ENCODE assay signal across 8 cellular contexts in genomic region chr2:85504434-85505261, GRCh38. TPM values are rescaled to one million over a fixed set of nuclear protein-coding genes. Genes with fewer than 3 reads are reported as not detected.
DNase-seq lines count a peak whose midpoint lies in the region; ATAC-seq and TF ChIP-seq lines count a peak whose summit lies in the region.

No MANE protein-coding gene starts in this region.

- no peak for ATAC-seq in natural killer cell

- no peak overlapping the region for H3K27ac Mint-ChIP-seq in natural killer cell
- no peak overlapping the region for H3K27ac Mint-ChIP-seq in activated naive CD4-positive, alpha-beta T cell treated with anti-CD3 and anti-CD28 coated beads, Interleukin-2, amount 10 ng/mL, durations not matched to agents 7 days and 5 days

- intact Hi-C loops in natural killer cell (cut with micrococcal nuclease), result no loop called here

- H4K12ac ChIP-seq in trophoblast cell (ENCODE audit: low read depth, low read length), result no peak overlapping the region

- H3K27ac ChIP-seq in trophoblast cell (ENCODE audit: low read depth, low read length), result no peak overlapping the region

- no peak overlapping the region for H3K4me3 ChIP-seq in trophoblast cell (ENCODE audit: low read depth, low read length)

- H3K79me1 ChIP-seq in trophoblast cell (ENCODE audit: low read length), result no peaks in the 10 kb centered on the region

- no peaks in the 10 kb centered on the region for H3K9me3 Mint-ChIP-seq in natural killer cell
- no peaks in the 10 kb centered on the region for H3K9me3 Mint-ChIP-seq in activated naive CD4-positive, alpha-beta T cell treated with anti-CD3 and anti-CD28 coated beads, Interleukin-2, amount 10 ng/mL, durations not matched to agents 7 days and 5 days

- H2BK12ac ChIP-seq in trophoblast cell (ENCODE audit: low read length), result no peak overlapping the region

- no peak overlapping the region for H3K14ac ChIP-seq in trophoblast cell (ENCODE audit: low read length)

- no peaks in the 10 kb centered on the region for H3K4me1 ChIP-seq in trophoblast cell (ENCODE audit: control insufficient read depth in 1 of 2, insufficient read depth in 2 of 2, low read length in 2 of 2)

- TF ChIP-seq CTCF in natural killer cell (IDR thresholded peaks at IDR 0.05), result no peak

- H3K36me3 ChIP-seq in trophoblast cell (ENCODE audit: control insufficient read depth in 1 of 2, insufficient read depth in 2 of 2, low read length in 2 of 2), result no peaks in the 10 kb centered on the region

- no peak overlapping the region for H4K91ac ChIP-seq in trophoblast cell (ENCODE audit: low read depth, low read length)

- no CpG with 5 or more reads among the region's 9 CpGs for WGBS in trophoblast cell (ENCODE audit: extremely low coverage, insufficient coverage, insufficient read length)

- H3K9me3 ChIP-seq in trophoblast cell (ENCODE audit: insufficient read depth, low read depth, low read length), result no peaks in the 10 kb centered on the region

- H3K27me3 ChIP-seq in trophoblast cell (ENCODE audit: insufficient read depth, low read length), result no peaks in the 10 kb centered on the region

- H2BK5ac ChIP-seq in trophoblast cell (ENCODE audit: low read depth, low read length, poor library complexity), result no peak overlapping the region

- H3K4me3 Mint-ChIP-seq in natural killer cell, result no peak overlapping the region
- no peak overlapping the region for H3K4me3 Mint-ChIP-seq in activated naive CD4-positive, alpha-beta T cell treated with anti-CD3 and anti-CD28 coated beads, Interleukin-2, amount 10 ng/mL, durations not matched to agents 7 days and 5 days

- no peak overlapping the region for H3K23ac ChIP-seq in trophoblast cell (ENCODE audit: low read length)

- no peak overlapping the region for H2AK5ac ChIP-seq in trophoblast cell (ENCODE audit: low read length)

- no peak overlapping the region for H3K4me2 ChIP-seq in trophoblast cell (ENCODE audit: low read length)

- no peak overlapping the region for H3K18ac ChIP-seq in trophoblast cell (ENCODE audit: low read length)

- no peaks in the 10 kb centered on the region for H3K4me1 Mint-ChIP-seq in natural killer cell
- no peaks in the 10 kb centered on the region for H3K4me1 Mint-ChIP-seq in activated naive CD4-positive, alpha-beta T cell treated with anti-CD3 and anti-CD28 coated beads, Interleukin-2, amount 10 ng/mL, durations not matched to agents 7 days and 5 days

- no peak overlapping the region for H3K9ac ChIP-seq in trophoblast cell (ENCODE audit: low read length)

- H3K4ac ChIP-seq in trophoblast cell (ENCODE audit: low read depth, low read length), result no peak overlapping the region

- no peak overlapping the region for H2BK120ac ChIP-seq in trophoblast cell (ENCODE audit: insufficient read depth, low read length, poor library complexity)

- no peak overlapping the region for H4K8ac ChIP-seq in trophoblast cell (ENCODE audit: low read depth, low read length)

- CTCF ChIA-PET in activated naive CD4-positive, alpha-beta T cell treated with anti-CD3 and anti-CD28 coated beads, Interleukin-2, amount 10 ng/mL, durations not matched to agents 7 days and 5 days (lab: Charles Lee), result interaction anchor here (1.8 kb wide), 1 partner anchor 47 kb away, joined by 4 read pairs; no protein-coding TSS in a partner anchor

- H3K79me2 ChIP-seq in trophoblast cell (ENCODE audit: control insufficient read depth, insufficient read depth, low read length, poor library complexity), result no peaks in the 10 kb centered on the region

- no peaks in the 10 kb centered on the region for H3K27me3 Mint-ChIP-seq in natural killer cell (ENCODE audit: low read depth in 2 of 2)
- peaks cover 12% of the 10 kb centered on the region for H3K27me3 Mint-ChIP-seq in activated naive CD4-positive, alpha-beta T cell treated with anti-CD3 and anti-CD28 coated beads, Interleukin-2, amount 10 ng/mL, durations not matched to agents 7 days and 5 days

- no peak overlapping the region for H2AFZ ChIP-seq in trophoblast cell (ENCODE audit: insufficient read depth, low read length, poor library complexity)

- DNase-seq in EH (ENCODE audit: low read depth), result peak; percentile 96
- peak; percentile 90 to 95 for DNase-seq in NCI-H446 (lab: John Stamatoyannopoulos, UW)
- peak; percentile 89 to 98 for DNase-seq in dermis microvascular lymphatic vessel endothelial cell (ENCODE audit: low read depth in 2 of 2)
- DNase-seq in trophoblast cell, result peak; percentile 49 to 59
- no peak for DNase-seq in activated gamma-delta T cell (lab: John Stamatoyannopoulos, UW)
- DNase-seq in NOMO-1 treated with dmso at 0.1 percent for 144 hours (lab: John Stamatoyannopoulos, UW; ENCODE audit: unreplicated experiment), result no peak
- no peak for DNase-seq in natural killer cell
- no peak for DNase-seq in activated naive CD4-positive, alpha-beta T cell treated with anti-CD3 and anti-CD28 coated beads, Interleukin-2, amount 10 ng/mL, durations not matched to agents 7 days and 5 days

- no peaks in the 10 kb centered on the region for H3K36me3 Mint-ChIP-seq in natural killer cell
- H3K36me3 Mint-ChIP-seq in activated naive CD4-positive, alpha-beta T cell treated with anti-CD3 and anti-CD28 coated beads, Interleukin-2, amount 10 ng/mL, durations not matched to agents 7 days and 5 days, result no peaks in the 10 kb centered on the region

RNA-seq across cellular contexts. Expression of gene MAT2A, which starts 34.3 kb away (rescaled TPM):
- total RNA-seq in dermis microvascular lymphatic vessel endothelial cell, result 89.1 and 116 TPM in 2 replicates
- 128 and 130 TPM in 2 replicates for polyA plus RNA-seq in trophoblast cell (2013)
- 100 to 1,000 TPM; 116 to 141 (median 135) TPM for total RNA-seq in natural killer cell

RNA-seq across cellular contexts. Expression of gene GGCX, which starts 56.6 kb away (rescaled TPM):
- total RNA-seq in dermis microvascular lymphatic vessel endothelial cell (27.3 and 40.0 TPM in 2 replicates), natural killer cell (10 to 100 TPM; 21.3 to 21.7 (median 21.4) TPM)
- 34.3 and 35.8 TPM in 2 replicates for polyA plus RNA-seq in trophoblast cell (2013)

Comparison
In these comparisons a context has a peak if more than half of its experiments do, and no peak if none do; other contexts are left out.
1. DNase-seq: peak in EH (single experiment), NCI-H446 (2 of 2), dermis microvascular lymphatic vessel endothelial cell (2 of 2) and trophoblast cell (2 of 2); none in activated gamma-delta T cell (single experiment), NOMO-1 treated with dmso at 0.1 percent for 144 hours (single experiment), natural killer cell (single experiment) and activated naive CD4-positive, alpha-beta T cell treated with anti-CD3 and anti-CD28 coated beads, Interleukin-2, amount 10 ng/mL, durations not matched to agents 7 days and 5 days (single experiment).